Comparison of ENCODE assay signal across 3 cellular contexts in genomic region chr12:67323007-67323406, GRCh38.
TF ChIP-seq lines count a peak whose summit lies in the region.

No MANE protein-coding gene starts in this region.

TF ChIP-seq in SK-N-SH treated with all-trans-retinoic acid at 6 μM for 48 hours, 23 proteins besides CTCF, POLR2A, EP300 and RAD21 (continues in another document):
- TF ChIP-seq ARNTL (CRISPR knock-in tag; IDR thresholded peaks at IDR 0.05; ENCODE audit: borderline replicate concordance, low read depth) = no peak
- TF ChIP-seq TCF4 (CRISPR knock-in tag; IDR thresholded peaks at IDR 0.05; ENCODE audit: borderline replicate concordance) = no peak
- no peak for TF ChIP-seq ESRRG (CRISPR knock-in tag; IDR thresholded peaks at IDR 0.05)
- TF ChIP-seq ZC3H10 (CRISPR knock-in tag; IDR thresholded peaks at IDR 0.05) = no peak
- no peak for TF ChIP-seq RARB (CRISPR knock-in tag; IDR thresholded peaks at IDR 0.05)
- no peak for TF ChIP-seq ZFP3 (CRISPR knock-in tag; IDR thresholded peaks at IDR 0.05)
- no peak for TF ChIP-seq BACH2 (CRISPR knock-in tag; IDR thresholded peaks at IDR 0.05; ENCODE audit: borderline replicate concordance)
- no peak for TF ChIP-seq ZFP30 (CRISPR knock-in tag; IDR thresholded peaks at IDR 0.05)
- TF ChIP-seq, protein P1, sequence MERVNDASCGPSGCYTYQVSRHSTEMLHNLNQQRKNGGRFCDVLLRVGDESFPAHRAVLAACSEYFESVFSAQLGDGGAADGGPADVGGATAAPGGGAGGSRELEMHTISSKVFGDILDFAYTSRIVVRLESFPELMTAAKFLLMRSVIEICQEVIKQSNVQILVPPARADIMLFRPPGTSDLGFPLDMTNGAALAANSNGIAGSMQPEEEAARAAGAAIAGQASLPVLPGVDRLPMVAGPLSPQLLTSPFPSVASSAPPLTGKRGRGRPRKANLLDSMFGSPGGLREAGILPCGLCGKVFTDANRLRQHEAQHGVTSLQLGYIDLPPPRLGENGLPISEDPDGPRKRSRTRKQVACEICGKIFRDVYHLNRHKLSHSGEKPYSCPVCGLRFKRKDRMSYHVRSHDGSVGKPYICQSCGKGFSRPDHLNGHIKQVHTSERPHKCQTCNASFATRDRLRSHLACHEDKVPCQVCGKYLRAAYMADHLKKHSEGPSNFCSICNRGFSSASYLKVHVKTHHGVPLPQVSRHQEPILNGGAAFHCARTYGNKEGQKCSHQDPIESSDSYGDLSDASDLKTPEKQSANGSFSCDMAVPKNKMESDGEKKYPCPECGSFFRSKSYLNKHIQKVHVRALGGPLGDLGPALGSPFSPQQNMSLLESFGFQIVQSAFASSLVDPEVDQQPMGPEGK (CRISPR knock-in tag; IDR thresholded peaks at IDR 0.05; ENCODE audit: borderline replicate concordance) = no peak
- no peak for TF ChIP-seq POU6F1 (CRISPR knock-in tag; IDR thresholded peaks at IDR 0.05; ENCODE audit: borderline replicate concordance, low read depth)
- TF ChIP-seq, protein P2, sequence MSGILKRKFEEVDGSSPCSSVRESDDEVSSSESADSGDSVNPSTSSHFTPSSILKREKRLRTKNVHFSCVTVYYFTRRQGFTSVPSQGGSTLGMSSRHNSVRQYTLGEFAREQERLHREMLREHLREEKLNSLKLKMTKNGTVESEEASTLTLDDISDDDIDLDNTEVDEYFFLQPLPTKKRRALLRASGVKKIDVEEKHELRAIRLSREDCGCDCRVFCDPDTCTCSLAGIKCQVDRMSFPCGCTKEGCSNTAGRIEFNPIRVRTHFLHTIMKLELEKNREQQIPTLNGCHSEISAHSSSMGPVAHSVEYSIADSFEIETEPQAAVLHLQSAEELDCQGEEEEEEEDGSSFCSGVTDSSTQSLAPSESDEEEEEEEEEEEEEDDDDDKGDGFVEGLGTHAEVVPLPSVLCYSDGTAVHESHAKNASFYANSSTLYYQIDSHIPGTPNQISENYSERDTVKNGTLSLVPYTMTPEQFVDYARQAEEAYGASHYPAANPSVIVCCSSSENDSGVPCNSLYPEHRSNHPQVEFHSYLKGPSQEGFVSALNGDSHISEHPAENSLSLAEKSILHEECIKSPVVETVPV (CRISPR knock-in tag; IDR thresholded peaks at IDR 0.05) = no peak

TF ChIP-seq in SK-N-SH, 30 proteins besides CTCF, POLR2A, EP300 and RAD21:
- TF ChIP-seq TCF12 (IDR thresholded peaks at IDR 0.05) (no peak), RCOR1 (IDR thresholded peaks at IDR 0.05; ENCODE audit: low read length) (no peak), JUND (IDR thresholded peaks at IDR 0.05) (no peak), NFIC (IDR thresholded peaks at IDR 0.05; ENCODE audit: borderline replicate concordance) (no peak), IRF3 (IDR thresholded peaks at IDR 0.05; ENCODE audit: low read depth, low read length) (no peak), CHD2 (IDR thresholded peaks at IDR 0.05; ENCODE audit: low read length, partially characterized antibody) (no peak), FOSL2 (IDR thresholded peaks at IDR 0.05; ENCODE audit: borderline replicate concordance, low read depth) (no peak), SMC3 (IDR thresholded peaks at IDR 0.05; ENCODE audit: low read depth, low read length) (no peak), TEAD4 (IDR thresholded peaks at IDR 0.05; ENCODE audit: borderline replicate concordance, insufficient read depth) (no peak), MEF2A (IDR thresholded peaks at IDR 0.05; ENCODE audit: borderline replicate concordance, low read depth) (no peak), FOXM1 (IDR thresholded peaks at IDR 0.05; ENCODE audit: low read depth) (no peak), PBX3 (IDR thresholded peaks at IDR 0.05) (no peak)
- TF ChIP-seq, protein P3, sequence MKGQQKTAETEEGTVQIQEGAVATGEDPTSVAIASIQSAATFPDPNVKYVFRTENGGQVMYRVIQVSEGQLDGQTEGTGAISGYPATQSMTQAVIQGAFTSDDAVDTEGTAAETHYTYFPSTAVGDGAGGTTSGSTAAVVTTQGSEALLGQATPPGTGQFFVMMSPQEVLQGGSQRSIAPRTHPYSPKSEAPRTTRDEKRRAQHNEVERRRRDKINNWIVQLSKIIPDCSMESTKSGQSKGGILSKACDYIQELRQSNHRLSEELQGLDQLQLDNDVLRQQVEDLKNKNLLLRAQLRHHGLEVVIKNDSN (IDR thresholded peaks at IDR 0.05; ENCODE audit: borderline replicate concordance, low read depth) = no peak

TF ChIP-seq in HepG2, 621 proteins besides CTCF, POLR2A, EP300 and RAD21:
- no peak for TF ChIP-seq SMYD3 (CRISPR knock-in tag; IDR thresholded peaks at IDR 0.05)
- TF ChIP-seq ZMYM3 (CRISPR knock-in tag; IDR thresholded peaks at IDR 0.05) = no peak
- TF ChIP-seq TBX2 (CRISPR knock-in tag; IDR thresholded peaks at IDR 0.05; ENCODE audit: borderline replicate concordance) = no peak
- TF ChIP-seq ZNF230 (CRISPR knock-in tag; IDR thresholded peaks at IDR 0.05) = no peak
- no peak for TF ChIP-seq AHR (CRISPR knock-in tag; IDR thresholded peaks at IDR 0.05)
- no peak for TF ChIP-seq ZNF7 (CRISPR knock-in tag; IDR thresholded peaks at IDR 0.05)
- TF ChIP-seq, protein P4, sequence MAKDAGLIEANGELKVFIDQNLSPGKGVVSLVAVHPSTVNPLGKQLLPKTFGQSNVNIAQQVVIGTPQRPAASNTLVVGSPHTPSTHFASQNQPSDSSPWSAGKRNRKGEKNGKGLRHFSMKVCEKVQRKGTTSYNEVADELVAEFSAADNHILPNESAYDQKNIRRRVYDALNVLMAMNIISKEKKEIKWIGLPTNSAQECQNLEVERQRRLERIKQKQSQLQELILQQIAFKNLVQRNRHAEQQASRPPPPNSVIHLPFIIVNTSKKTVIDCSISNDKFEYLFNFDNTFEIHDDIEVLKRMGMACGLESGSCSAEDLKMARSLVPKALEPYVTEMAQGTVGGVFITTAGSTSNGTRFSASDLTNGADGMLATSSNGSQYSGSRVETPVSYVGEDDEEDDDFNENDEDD (CRISPR knock-in tag; IDR thresholded peaks at IDR 0.05; ENCODE audit: borderline replicate concordance) = no peak
- TF ChIP-seq ZNF10 (CRISPR knock-in tag; IDR thresholded peaks at IDR 0.05; ENCODE audit: borderline replicate concordance, low read depth) = no peak
- TF ChIP-seq FOSL1 (CRISPR knock-in tag; IDR thresholded peaks at IDR 0.05; ENCODE audit: borderline replicate concordance) = no peak
- TF ChIP-seq, protein P5, sequence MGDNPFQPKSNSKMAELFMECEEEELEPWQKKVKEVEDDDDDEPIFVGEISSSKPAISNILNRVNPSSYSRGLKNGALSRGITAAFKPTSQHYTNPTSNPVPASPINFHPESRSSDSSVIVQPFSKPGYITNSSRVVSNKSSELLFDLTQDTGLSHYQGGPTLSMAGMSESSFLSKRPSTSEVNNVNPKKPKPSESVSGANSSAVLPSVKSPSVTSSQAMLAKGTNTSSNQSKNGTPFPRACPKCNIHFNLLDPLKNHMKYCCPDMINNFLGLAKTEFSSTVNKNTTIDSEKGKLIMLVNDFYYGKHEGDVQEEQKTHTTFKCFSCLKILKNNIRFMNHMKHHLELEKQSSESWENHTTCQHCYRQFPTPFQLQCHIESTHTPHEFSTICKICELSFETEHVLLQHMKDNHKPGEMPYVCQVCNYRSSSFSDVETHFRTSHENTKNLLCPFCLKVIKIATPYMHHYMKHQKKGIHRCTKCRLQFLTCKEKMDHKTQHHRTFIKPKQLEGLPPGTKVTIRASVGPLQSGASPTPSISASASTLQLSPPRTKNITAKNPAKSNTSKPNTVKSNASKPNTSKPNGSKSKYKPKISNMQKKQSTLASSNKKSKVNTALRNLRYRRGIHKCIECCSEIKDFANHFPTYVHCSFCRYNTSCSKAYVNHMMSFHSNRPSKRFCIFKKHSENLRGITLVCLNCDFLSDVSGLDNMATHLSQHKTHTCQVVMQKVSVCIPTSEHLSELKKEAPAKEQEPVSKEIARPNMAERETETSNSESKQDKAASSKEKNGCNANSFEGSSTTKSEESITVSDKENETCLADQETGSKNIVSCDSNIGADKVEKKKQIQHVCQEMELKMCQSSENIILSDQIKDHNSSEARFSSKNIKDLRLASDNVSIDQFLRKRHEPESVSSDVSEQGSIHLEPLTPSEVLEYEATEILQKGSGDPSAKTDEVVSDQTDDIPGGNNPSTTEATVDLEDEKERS (CRISPR knock-in tag; IDR thresholded peaks at IDR 0.05) = no peak
- TF ChIP-seq, protein P6, sequence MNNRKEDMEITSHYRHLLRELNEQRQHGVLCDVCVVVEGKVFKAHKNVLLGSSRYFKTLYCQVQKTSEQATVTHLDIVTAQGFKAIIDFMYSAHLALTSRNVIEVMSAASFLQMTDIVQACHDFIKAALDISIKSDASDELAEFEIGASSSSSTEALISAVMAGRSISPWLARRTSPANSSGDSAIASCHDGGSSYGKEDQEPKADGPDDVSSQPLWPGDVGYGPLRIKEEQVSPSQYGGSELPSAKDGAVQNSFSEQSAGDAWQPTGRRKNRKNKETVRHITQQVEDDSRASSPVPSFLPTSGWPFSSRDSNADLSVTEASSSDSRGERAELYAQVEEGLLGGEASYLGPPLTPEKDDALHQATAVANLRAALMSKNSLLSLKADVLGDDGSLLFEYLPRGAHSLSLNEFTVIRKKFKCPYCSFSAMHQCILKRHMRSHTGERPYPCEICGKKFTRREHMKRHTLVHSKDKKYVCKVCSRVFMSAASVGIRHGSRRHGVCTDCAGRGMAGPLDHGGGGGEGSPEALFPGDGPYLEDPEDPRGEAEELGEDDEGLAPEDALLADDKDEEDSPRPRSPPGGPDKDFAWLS (CRISPR knock-in tag; IDR thresholded peaks at IDR 0.05; ENCODE audit: borderline replicate concordance) = no peak
- TF ChIP-seq KDM6A (CRISPR knock-in tag; IDR thresholded peaks at IDR 0.05; ENCODE audit: low read depth) = no peak
- no peak for TF ChIP-seq ZNF567 (CRISPR knock-in tag; IDR thresholded peaks at IDR 0.05; ENCODE audit: borderline replicate concordance)
- TF ChIP-seq, protein P7, sequence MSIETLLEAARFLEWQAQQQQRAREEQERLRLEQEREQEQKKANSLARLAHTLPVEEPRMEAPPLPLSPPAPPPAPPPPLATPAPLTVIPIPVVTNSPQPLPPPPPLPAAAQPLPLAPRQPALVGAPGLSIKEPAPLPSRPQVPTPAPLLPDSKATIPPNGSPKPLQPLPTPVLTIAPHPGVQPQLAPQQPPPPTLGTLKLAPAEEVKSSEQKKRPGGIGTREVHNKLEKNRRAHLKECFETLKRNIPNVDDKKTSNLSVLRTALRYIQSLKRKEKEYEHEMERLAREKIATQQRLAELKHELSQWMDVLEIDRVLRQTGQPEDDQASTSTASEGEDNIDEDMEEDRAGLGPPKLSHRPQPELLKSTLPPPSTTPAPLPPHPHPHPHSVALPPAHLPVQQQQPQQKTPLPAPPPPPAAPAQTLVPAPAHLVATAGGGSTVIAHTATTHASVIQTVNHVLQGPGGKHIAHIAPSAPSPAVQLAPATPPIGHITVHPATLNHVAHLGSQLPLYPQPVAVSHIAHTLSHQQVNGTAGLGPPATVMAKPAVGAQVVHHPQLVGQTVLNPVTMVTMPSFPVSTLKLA (IDR thresholded peaks at IDR 0.05) = no peak
- no peak for TF ChIP-seq ZNF564 (CRISPR knock-in tag; IDR thresholded peaks at IDR 0.05)
- TF ChIP-seq KDM5A (IDR thresholded peaks at IDR 0.05; ENCODE audit: borderline replicate concordance, low read length) = no peak
- TF ChIP-seq ZNF496 (CRISPR knock-in tag; IDR thresholded peaks at IDR 0.05; ENCODE audit: insufficient replicate concordance) = no peak
- TF ChIP-seq, protein P8, sequence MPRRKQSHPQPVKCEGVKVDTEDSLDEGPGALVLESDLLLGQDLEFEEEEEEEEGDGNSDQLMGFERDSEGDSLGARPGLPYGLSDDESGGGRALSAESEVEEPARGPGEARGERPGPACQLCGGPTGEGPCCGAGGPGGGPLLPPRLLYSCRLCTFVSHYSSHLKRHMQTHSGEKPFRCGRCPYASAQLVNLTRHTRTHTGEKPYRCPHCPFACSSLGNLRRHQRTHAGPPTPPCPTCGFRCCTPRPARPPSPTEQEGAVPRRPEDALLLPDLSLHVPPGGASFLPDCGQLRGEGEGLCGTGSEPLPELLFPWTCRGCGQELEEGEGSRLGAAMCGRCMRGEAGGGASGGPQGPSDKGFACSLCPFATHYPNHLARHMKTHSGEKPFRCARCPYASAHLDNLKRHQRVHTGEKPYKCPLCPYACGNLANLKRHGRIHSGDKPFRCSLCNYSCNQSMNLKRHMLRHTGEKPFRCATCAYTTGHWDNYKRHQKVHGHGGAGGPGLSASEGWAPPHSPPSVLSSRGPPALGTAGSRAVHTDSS (CRISPR knock-in tag; conservative IDR thresholded peaks at IDR 0.05) = no peak
- TF ChIP-seq ZFYVE20 (CRISPR knock-in tag; IDR thresholded peaks at IDR 0.05; ENCODE audit: borderline replicate concordance, low read depth) = no peak
